In genomic region chr11:35747638-35748037, GRCh38 we compare ENCODE assay signal across 16 cellular contexts.
A peak's percentile ranks its signal among the peaks of the same experiment; 100 is the strongest.
DNase-seq lines count a peak whose midpoint lies in the region; ATAC-seq and TF ChIP-seq lines count a peak whose summit lies in the region.
"Had no signal": no experiment of that assay in that cellular context is flagged by ENCODE, and none has a peak within 500 bp of the region (broad histone marks: within the 10 kb centered on the region; RNA-seq: fewer than 3 reads in every experiment).

No MANE protein-coding gene starts in this region.

- TF ChIP-seq CTCF in osteocyte (IDR thresholded peaks at IDR 0.05), result no peak

- no peak overlapping the region for H3K27ac ChIP-seq in SJCRH30
- H3K27ac ChIP-seq: prostate gland had no signal

- no peaks in the 10 kb centered on the region for H3K27me3 Mint-ChIP-seq in osteocyte (ENCODE audit: unreplicated experiment)
- H3K27me3 Mint-ChIP-seq in stimulated activated memory B cell treated with anti-CD40 and anti-IgM and Interleukin-4, amounts not matched to agents 10 μg/mL and 1 μg/mL and 100 μg/mL, for 72 hours, result no peaks in the 10 kb centered on the region
- H3K27me3 Mint-ChIP-seq: type B pancreatic cell had no signal

- peaks cover 24% of the 10 kb centered on the region for H3K4me1 Mint-ChIP-seq in osteocyte (ENCODE audit: unreplicated experiment)
- H3K4me1 Mint-ChIP-seq in stimulated activated memory B cell treated with anti-CD40 and anti-IgM and Interleukin-4, amounts not matched to agents 10 μg/mL and 1 μg/mL and 100 μg/mL, for 72 hours, result peaks cover 7% of the 10 kb centered on the region

- H3K4me3 ChIP-seq in SJCRH30, result no peak overlapping the region
- H3K4me3 ChIP-seq: prostate gland had no signal

- DNase-seq in NCI-H2029 (lab: John Stamatoyannopoulos, UW) (peak; percentile 25), NCI-H2029 treated with DMSO at 0.1 percent for 48 hours (lab: John Stamatoyannopoulos, UW) (no peak), NCI-H2081 (lab: John Stamatoyannopoulos, UW) (peak; percentile 87 to 97), SJCRH30 (peak; percentile 9 to 28), osteocyte (ENCODE audit: extremely low spot score, unreplicated experiment) (no peak), A172 (ENCODE audit: low spot score) (no peak)
- no peak for DNase-seq in activated CD4-positive, alpha-beta T cell treated with anti-CD3 and anti-CD28 coated beads for 48 hours
- DNase-seq: 8988T; activated CD4-positive, alpha-beta T cell treated with anti-CD3 and anti-CD28 coated beads for 1 hour; IMR-90; left ventricle myocardium superior; stimulated activated naive CD4-positive, alpha-beta T cell; T-helper 9 cell had no signal

- H3K4me3 Mint-ChIP-seq in osteocyte (ENCODE audit: unreplicated experiment), result no peak overlapping the region
- no peak overlapping the region for H3K4me3 Mint-ChIP-seq in stimulated activated memory B cell treated with anti-CD40 and anti-IgM and Interleukin-4, amounts not matched to agents 10 μg/mL and 1 μg/mL and 100 μg/mL, for 72 hours
- H3K4me3 Mint-ChIP-seq: type B pancreatic cell had no signal

- no peaks in the 10 kb centered on the region for H3K27me3 ChIP-seq in SJCRH30

- no peak for ATAC-seq in stimulated activated memory B cell treated with anti-CD40 and anti-IgM and Interleukin-4, amounts not matched to agents 10 μg/mL and 1 μg/mL and 100 μg/mL, for 72 hours
- ATAC-seq: left ventricle myocardium superior had no signal

- no peaks in the 10 kb centered on the region for H3K4me1 ChIP-seq in SJCRH30
- H3K4me1 ChIP-seq: prostate gland had no signal

- H3K27ac Mint-ChIP-seq in osteocyte (ENCODE audit: unreplicated experiment), result peak overlapping the region; percentile 69
- H3K27ac Mint-ChIP-seq in stimulated activated memory B cell treated with anti-CD40 and anti-IgM and Interleukin-4, amounts not matched to agents 10 μg/mL and 1 μg/mL and 100 μg/mL, for 72 hours, result no peak overlapping the region
- H3K27ac Mint-ChIP-seq: type B pancreatic cell had no signal

- peaks cover 18% of the 10 kb centered on the region for H3K36me3 Mint-ChIP-seq in osteocyte (ENCODE audit: unreplicated experiment)
- H3K36me3 Mint-ChIP-seq in stimulated activated memory B cell treated with anti-CD40 and anti-IgM and Interleukin-4, amounts not matched to agents 10 μg/mL and 1 μg/mL and 100 μg/mL, for 72 hours, result peaks cover 61% of the 10 kb centered on the region

- H3K9me3 ChIP-seq in SJCRH30 (replicated peaks), result no peaks in the 10 kb centered on the region
- H3K9me3 ChIP-seq: prostate gland had no signal

- no peaks in the 10 kb centered on the region for H3K9me3 Mint-ChIP-seq in osteocyte (ENCODE audit: unreplicated experiment)
- no peaks in the 10 kb centered on the region for H3K9me3 Mint-ChIP-seq in stimulated activated memory B cell treated with anti-CD40 and anti-IgM and Interleukin-4, amounts not matched to agents 10 μg/mL and 1 μg/mL and 100 μg/mL, for 72 hours
- H3K9me3 Mint-ChIP-seq: type B pancreatic cell had no signal

- peaks cover 9% of the 10 kb centered on the region for H3K36me3 ChIP-seq in SJCRH30
- H3K36me3 ChIP-seq: prostate gland had no signal

Comparison
In these comparisons a context has a peak if more than half of its experiments do, and no peak if none do; other contexts are left out.
1. DNase-seq: peak in NCI-H2029 (single experiment), NCI-H2081 (2 of 2) and SJCRH30 (2 of 2); none in NCI-H2029 treated with DMSO at 0.1 percent for 48 hours (single experiment), osteocyte (single experiment), activated CD4-positive, alpha-beta T cell treated with anti-CD3 and anti-CD28 coated beads for 48 hours (single experiment) and A172 (single experiment).